ENCODE assay signal across 1 cellular context in the genomic region with DNA sequence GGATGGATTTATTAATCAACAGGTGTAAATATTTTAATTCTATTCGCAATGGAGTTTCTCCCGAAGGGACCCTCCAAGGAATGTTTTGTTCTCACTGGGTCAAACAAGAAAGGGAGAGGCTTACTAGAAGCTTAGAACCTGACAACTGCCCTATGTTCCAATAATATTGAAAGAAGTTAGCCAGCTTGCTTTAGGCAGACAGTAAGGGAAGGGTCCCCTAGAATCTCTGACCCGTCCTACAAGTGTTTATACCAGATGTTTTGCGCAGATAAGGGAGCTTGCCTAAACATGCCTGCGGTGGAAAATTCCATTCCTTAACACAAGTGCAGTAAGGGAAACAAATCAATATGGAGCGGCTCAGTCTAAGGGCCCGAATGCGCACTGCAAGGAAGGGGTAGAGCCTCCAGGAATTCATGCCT.
A peak's percentile ranks its signal among the peaks of the same experiment; 100 is the strongest.
TF ChIP-seq lines count a peak whose summit lies in the region.

No MANE protein-coding gene starts in this region.

TF ChIP-seq in K562, 482 proteins besides CTCF, POLR2A, EP300 and RAD21 (continued from another document and continues in another):
- TF ChIP-seq YY1 (IDR thresholded peaks at IDR 0.05; ENCODE audit: borderline replicate concordance in 1 of 3, control insufficient read depth in 1 of 3, extremely low read depth in 1 of 3, insufficient read depth in 3 of 3, insufficient read length in 1 of 3, insufficient replicate concordance in 2 of 3, low read depth in 1 of 3, low read length in 2 of 3), result peak in 1 of 3 experiments; percentile 6
- TF ChIP-seq ZNF121 (CRISPR knock-in tag; conservative IDR thresholded peaks at IDR 0.05), result no peak
- TF ChIP-seq, protein P1, sequence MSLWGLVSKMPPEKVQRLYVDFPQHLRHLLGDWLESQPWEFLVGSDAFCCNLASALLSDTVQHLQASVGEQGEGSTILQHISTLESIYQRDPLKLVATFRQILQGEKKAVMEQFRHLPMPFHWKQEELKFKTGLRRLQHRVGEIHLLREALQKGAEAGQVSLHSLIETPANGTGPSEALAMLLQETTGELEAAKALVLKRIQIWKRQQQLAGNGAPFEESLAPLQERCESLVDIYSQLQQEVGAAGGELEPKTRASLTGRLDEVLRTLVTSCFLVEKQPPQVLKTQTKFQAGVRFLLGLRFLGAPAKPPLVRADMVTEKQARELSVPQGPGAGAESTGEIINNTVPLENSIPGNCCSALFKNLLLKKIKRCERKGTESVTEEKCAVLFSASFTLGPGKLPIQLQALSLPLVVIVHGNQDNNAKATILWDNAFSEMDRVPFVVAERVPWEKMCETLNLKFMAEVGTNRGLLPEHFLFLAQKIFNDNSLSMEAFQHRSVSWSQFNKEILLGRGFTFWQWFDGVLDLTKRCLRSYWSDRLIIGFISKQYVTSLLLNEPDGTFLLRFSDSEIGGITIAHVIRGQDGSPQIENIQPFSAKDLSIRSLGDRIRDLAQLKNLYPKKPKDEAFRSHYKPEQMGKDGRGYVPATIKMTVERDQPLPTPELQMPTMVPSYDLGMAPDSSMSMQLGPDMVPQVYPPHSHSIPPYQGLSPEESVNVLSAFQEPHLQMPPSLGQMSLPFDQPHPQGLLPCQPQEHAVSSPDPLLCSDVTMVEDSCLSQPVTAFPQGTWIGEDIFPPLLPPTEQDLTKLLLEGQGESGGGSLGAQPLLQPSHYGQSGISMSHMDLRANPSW (CRISPR knock-in tag; IDR thresholded peaks at IDR 0.05), result no peak
- peak; percentile 59; the same call in 1 of the 2 replicates for TF ChIP-seq LEF1 (IDR thresholded peaks at IDR 0.05)
- TF ChIP-seq NEUROD1 (IDR thresholded peaks at IDR 0.05; ENCODE audit: borderline replicate concordance, low read depth, low read length, partially characterized antibody), result no peak
- no peak for TF ChIP-seq TEAD1 (CRISPR knock-in tag; IDR thresholded peaks at IDR 0.05)
- TF ChIP-seq SIX5 (IDR thresholded peaks at IDR 0.05; ENCODE audit: borderline replicate concordance in 1 of 2, insufficient read depth in 1 of 2, low read depth in 1 of 2, low read length in 2 of 2), result no peak
- peak; percentile 43 for TF ChIP-seq CXXC5 (CRISPR knock-in tag; IDR thresholded peaks at IDR 0.05)
- no peak for TF ChIP-seq KLF6 (CRISPR knock-in tag; IDR thresholded peaks at IDR 0.05; ENCODE audit: borderline replicate concordance)
- no peak for TF ChIP-seq RBM15 (IDR thresholded peaks at IDR 0.05; ENCODE audit: insufficient read depth, low read length)
- TF ChIP-seq EP400 (IDR thresholded peaks at IDR 0.05), result 0 out of 2 replicates have a peak, but pooled peaks have one; percentile 10
- no peak for TF ChIP-seq RAD51 (IDR thresholded peaks at IDR 0.05; ENCODE audit: borderline replicate concordance, low read depth)
- TF ChIP-seq PPARD (CRISPR knock-in tag; IDR thresholded peaks at IDR 0.05), result no peak
- no peak for TF ChIP-seq NRF1 (conservative IDR thresholded peaks at IDR 0.05 in 1 of 2, IDR thresholded peaks at IDR 0.05 in 1 of 2)
- TF ChIP-seq ZBTB17 (CRISPR knock-in tag; IDR thresholded peaks at IDR 0.05), result 0 out of 2 replicates have a peak, but pooled peaks have one; percentile 45
- no peak for TF ChIP-seq NFATC3 (IDR thresholded peaks at IDR 0.05)
- no peak for TF ChIP-seq HNRNPUL1 (IDR thresholded peaks at IDR 0.05; ENCODE audit: low read length)
- no peak for TF ChIP-seq ZNF551 (CRISPR knock-in tag; IDR thresholded peaks at IDR 0.05)
- TF ChIP-seq, protein P2, sequence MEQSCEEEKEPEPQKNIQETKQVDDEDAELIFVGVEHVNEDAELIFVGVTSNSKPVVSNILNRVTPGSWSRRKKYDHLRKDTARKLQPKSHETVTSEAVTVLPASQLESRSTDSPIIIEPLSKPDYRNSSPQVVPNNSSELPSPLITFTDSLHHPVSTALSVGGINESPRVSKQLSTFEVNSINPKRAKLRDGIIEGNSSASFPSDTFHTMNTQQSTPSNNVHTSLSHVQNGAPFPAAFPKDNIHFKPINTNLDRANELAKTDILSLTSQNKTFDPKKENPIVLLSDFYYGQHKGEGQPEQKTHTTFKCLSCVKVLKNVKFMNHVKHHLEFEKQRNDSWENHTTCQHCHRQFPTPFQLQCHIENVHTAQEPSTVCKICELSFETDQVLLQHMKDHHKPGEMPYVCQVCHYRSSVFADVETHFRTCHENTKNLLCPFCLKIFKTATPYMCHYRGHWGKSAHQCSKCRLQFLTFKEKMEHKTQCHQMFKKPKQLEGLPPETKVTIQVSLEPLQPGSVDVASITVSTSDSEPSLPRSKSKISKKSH (CRISPR knock-in tag; IDR thresholded peaks at IDR 0.05), result no peak
- no peak for TF ChIP-seq ELF1 (tag; IDR thresholded peaks at IDR 0.05)
- TF ChIP-seq NFYB (IDR thresholded peaks at IDR 0.05; ENCODE audit: extremely low read depth, insufficient read length), result no peak
- no peak for TF ChIP-seq RFX5 (IDR thresholded peaks at IDR 0.05; ENCODE audit: low read depth, low read length)
- TF ChIP-seq, protein P3, sequence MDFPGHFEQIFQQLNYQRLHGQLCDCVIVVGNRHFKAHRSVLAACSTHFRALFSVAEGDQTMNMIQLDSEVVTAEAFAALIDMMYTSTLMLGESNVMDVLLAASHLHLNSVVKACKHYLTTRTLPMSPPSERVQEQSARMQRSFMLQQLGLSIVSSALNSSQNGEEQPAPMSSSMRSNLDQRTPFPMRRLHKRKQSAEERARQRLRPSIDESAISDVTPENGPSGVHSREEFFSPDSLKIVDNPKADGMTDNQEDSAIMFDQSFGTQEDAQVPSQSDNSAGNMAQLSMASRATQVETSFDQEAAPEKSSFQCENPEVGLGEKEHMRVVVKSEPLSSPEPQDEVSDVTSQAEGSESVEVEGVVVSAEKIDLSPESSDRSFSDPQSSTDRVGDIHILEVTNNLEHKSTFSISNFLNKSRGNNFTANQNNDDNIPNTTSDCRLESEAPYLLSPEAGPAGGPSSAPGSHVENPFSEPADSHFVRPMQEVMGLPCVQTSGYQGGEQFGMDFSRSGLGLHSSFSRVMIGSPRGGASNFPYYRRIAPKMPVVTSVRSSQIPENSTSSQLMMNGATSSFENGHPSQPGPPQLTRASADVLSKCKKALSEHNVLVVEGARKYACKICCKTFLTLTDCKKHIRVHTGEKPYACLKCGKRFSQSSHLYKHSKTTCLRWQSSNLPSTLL (IDR thresholded peaks at IDR 0.05), result no peak
- no peak for TF ChIP-seq CHD1 (IDR thresholded peaks at IDR 0.05; ENCODE audit: low read length)
- peak; percentile 74 for TF ChIP-seq TAL1 (IDR thresholded peaks at IDR 0.05)
- no peak for TF ChIP-seq ELF4 (CRISPR knock-in tag; IDR thresholded peaks at IDR 0.05)
- TF ChIP-seq PYGO2 (tag; IDR thresholded peaks at IDR 0.05), result no peak
- TF ChIP-seq RFX7 (CRISPR knock-in tag; IDR thresholded peaks at IDR 0.05), result no peak
- TF ChIP-seq STAT5B (CRISPR knock-in tag; IDR thresholded peaks at IDR 0.05), result no peak
- TF ChIP-seq, protein P4, sequence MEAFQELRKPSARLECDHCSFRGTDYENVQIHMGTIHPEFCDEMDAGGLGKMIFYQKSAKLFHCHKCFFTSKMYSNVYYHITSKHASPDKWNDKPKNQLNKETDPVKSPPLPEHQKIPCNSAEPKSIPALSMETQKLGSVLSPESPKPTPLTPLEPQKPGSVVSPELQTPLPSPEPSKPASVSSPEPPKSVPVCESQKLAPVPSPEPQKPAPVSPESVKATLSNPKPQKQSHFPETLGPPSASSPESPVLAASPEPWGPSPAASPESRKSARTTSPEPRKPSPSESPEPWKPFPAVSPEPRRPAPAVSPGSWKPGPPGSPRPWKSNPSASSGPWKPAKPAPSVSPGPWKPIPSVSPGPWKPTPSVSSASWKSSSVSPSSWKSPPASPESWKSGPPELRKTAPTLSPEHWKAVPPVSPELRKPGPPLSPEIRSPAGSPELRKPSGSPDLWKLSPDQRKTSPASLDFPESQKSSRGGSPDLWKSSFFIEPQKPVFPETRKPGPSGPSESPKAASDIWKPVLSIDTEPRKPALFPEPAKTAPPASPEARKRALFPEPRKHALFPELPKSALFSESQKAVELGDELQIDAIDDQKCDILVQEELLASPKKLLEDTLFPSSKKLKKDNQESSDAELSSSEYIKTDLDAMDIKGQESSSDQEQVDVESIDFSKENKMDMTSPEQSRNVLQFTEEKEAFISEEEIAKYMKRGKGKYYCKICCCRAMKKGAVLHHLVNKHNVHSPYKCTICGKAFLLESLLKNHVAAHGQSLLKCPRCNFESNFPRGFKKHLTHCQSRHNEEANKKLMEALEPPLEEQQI (IDR thresholded peaks at IDR 0.05), result 0 out of 2 replicates have a peak, but pooled peaks have one; percentile 1
- TF ChIP-seq KHSRP (IDR thresholded peaks at IDR 0.05), result no peak
- no peak for TF ChIP-seq NR4A1 (CRISPR knock-in tag; IDR thresholded peaks at IDR 0.05)
- no peak for TF ChIP-seq NR4A1 (tag; IDR thresholded peaks at IDR 0.05)
- no peak for TF ChIP-seq PRMT5 (CRISPR knock-in tag; IDR thresholded peaks at IDR 0.05)
- TF ChIP-seq SAFB2 (IDR thresholded peaks at IDR 0.05; ENCODE audit: borderline replicate concordance, low read depth, low read length, severe bottlenecking), result no peak
- no peak for TF ChIP-seq NONO (IDR thresholded peaks at IDR 0.05; ENCODE audit: low read depth in 2 of 2, low read length in 1 of 2)
- TF ChIP-seq, protein P5, sequence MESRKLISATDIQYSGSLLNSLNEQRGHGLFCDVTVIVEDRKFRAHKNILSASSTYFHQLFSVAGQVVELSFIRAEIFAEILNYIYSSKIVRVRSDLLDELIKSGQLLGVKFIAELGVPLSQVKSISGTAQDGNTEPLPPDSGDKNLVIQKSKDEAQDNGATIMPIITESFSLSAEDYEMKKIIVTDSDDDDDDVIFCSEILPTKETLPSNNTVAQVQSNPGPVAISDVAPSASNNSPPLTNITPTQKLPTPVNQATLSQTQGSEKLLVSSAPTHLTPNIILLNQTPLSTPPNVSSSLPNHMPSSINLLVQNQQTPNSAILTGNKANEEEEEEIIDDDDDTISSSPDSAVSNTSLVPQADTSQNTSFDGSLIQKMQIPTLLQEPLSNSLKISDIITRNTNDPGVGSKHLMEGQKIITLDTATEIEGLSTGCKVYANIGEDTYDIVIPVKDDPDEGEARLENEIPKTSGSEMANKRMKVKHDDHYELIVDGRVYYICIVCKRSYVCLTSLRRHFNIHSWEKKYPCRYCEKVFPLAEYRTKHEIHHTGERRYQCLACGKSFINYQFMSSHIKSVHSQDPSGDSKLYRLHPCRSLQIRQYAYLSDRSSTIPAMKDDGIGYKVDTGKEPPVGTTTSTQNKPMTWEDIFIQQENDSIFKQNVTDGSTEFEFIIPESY (CRISPR knock-in tag; IDR thresholded peaks at IDR 0.05), result no peak
- TF ChIP-seq KDM2B (CRISPR knock-in tag; IDR thresholded peaks at IDR 0.05), result no peak
- TF ChIP-seq, protein P6, sequence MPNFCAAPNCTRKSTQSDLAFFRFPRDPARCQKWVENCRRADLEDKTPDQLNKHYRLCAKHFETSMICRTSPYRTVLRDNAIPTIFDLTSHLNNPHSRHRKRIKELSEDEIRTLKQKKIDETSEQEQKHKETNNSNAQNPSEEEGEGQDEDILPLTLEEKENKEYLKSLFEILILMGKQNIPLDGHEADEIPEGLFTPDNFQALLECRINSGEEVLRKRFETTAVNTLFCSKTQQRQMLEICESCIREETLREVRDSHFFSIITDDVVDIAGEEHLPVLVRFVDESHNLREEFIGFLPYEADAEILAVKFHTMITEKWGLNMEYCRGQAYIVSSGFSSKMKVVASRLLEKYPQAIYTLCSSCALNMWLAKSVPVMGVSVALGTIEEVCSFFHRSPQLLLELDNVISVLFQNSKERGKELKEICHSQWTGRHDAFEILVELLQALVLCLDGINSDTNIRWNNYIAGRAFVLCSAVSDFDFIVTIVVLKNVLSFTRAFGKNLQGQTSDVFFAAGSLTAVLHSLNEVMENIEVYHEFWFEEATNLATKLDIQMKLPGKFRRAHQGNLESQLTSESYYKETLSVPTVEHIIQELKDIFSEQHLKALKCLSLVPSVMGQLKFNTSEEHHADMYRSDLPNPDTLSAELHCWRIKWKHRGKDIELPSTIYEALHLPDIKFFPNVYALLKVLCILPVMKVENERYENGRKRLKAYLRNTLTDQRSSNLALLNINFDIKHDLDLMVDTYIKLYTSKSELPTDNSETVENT (CRISPR knock-in tag; IDR thresholded peaks at IDR 0.05), result no peak
- TF ChIP-seq ZNF408 (CRISPR knock-in tag; IDR thresholded peaks at IDR 0.05; ENCODE audit: low read depth), result no peak
- no peak for TF ChIP-seq EZH2 (IDR thresholded peaks at IDR 0.05; ENCODE audit: borderline replicate concordance, low read depth, low read length)
- TF ChIP-seq BRCA1 (IDR thresholded peaks at IDR 0.05), result no peak
- no peak for TF ChIP-seq BRCA1 (CRISPR knock-in tag; IDR thresholded peaks at IDR 0.05)
- TF ChIP-seq POLR2B (IDR thresholded peaks at IDR 0.05; ENCODE audit: low read depth, partially characterized antibody), result no peak
- 0 out of 2 replicates have a peak, but pooled peaks have one; percentile 10 for TF ChIP-seq CTBP1 (IDR thresholded peaks at IDR 0.05; ENCODE audit: borderline replicate concordance)
- TF ChIP-seq, protein P7, sequence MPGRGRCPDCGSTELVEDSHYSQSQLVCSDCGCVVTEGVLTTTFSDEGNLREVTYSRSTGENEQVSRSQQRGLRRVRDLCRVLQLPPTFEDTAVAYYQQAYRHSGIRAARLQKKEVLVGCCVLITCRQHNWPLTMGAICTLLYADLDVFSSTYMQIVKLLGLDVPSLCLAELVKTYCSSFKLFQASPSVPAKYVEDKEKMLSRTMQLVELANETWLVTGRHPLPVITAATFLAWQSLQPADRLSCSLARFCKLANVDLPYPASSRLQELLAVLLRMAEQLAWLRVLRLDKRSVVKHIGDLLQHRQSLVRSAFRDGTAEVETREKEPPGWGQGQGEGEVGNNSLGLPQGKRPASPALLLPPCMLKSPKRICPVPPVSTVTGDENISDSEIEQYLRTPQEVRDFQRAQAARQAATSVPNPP (IDR thresholded peaks at IDR 0.05; ENCODE audit: borderline replicate concordance, insufficient read depth, insufficient read length), result no peak
- TF ChIP-seq PCBP1 (IDR thresholded peaks at IDR 0.05; ENCODE audit: low read depth, low read length, poor library complexity, severe bottlenecking), result no peak
- no peak for TF ChIP-seq IRF2 (CRISPR knock-in tag; IDR thresholded peaks at IDR 0.05)
- no peak for TF ChIP-seq GATAD2B (IDR thresholded peaks at IDR 0.05; ENCODE audit: borderline replicate concordance)
- no peak for TF ChIP-seq SRSF3 (IDR thresholded peaks at IDR 0.05; ENCODE audit: insufficient read depth, low read length)
- TF ChIP-seq MCM3 (IDR thresholded peaks at IDR 0.05), result no peak
- no peak for TF ChIP-seq TEAD2 (tag; IDR thresholded peaks at IDR 0.05)
- TF ChIP-seq MCM2 (IDR thresholded peaks at IDR 0.05; ENCODE audit: low read depth), result no peak
- TF ChIP-seq JUNB (CRISPR knock-in tag; conservative IDR thresholded peaks at IDR 0.05), result no peak
- TF ChIP-seq, protein P8, sequence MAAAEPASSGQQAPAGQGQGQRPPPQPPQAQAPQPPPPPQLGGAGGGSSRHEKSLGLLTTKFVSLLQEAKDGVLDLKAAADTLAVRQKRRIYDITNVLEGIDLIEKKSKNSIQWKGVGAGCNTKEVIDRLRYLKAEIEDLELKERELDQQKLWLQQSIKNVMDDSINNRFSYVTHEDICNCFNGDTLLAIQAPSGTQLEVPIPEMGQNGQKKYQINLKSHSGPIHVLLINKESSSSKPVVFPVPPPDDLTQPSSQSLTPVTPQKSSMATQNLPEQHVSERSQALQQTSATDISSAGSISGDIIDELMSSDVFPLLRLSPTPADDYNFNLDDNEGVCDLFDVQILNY (CRISPR knock-in tag; IDR thresholded peaks at IDR 0.05), result no peak
- peak; percentile 66 for TF ChIP-seq DPF2 (IDR thresholded peaks at IDR 0.05)
- no peak for TF ChIP-seq ZNF707 (CRISPR knock-in tag; conservative IDR thresholded peaks at IDR 0.05)
